Comparison of ENCODE assay signal across 8 cellular contexts in the genomic region with DNA sequence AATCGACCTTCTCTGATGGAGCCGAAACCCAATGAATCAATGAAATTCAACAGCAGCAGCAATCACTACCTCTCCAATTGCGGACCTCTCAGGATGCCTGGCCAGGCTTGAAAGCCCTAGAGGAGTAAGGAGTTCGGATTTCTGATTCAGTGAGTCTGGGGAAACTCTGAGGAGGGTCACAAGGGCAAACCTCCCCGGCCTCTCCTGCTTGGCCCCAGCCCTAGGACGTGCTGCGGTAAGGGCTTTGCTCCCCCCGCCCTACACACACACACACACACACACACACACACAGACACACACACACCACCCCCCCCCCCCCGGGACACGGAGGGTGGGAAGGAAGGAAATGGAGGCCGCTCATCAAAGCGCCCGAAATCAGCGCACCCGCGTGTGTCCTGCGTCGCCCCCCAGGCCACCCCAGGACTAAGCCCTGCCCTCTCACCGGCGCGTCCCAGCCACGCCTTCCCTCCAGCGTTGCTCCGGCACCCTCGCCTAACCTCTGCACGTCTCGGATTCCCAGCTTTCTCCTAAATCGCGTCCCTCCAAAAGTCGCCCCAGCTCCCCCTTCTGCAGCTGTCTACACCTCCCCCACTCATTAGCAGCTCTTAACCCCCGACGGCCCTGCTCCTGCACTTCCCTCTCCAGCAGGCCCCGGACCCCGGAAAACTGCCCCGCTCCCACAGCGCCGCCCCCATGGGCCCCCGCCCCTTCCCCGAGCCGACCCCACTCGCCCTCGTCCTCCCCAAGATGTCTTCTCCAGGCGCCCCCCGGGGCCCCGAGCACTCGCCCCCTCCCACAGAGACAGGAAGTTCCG. TPM values are rescaled to one million over a fixed set of nuclear protein-coding genes. Genes with fewer than 3 reads are reported as not detected.
DNase-seq lines count a peak whose midpoint lies in the region; ATAC-seq and TF ChIP-seq lines count a peak whose summit lies in the region.

No MANE protein-coding gene starts in this region.

- peaks cover 0 to 26% (median 3%) of the 10 kb centered on the region in 4 donors for H3K4me1 ChIP-seq in right lobe of liver

- POLR2A ChIA-PET in GM10248 (lab: Yijun Ruan, JAX): interaction anchor here (0.7 to 3.7 kb wide), 14 partner anchors 12 to 250 kb away, joined by 3 to 39 read pairs (median 4); no protein-coding TSS in a partner anchor

- CTCF ChIA-PET in GM10248 (lab: Yijun Ruan, JAX): interaction anchor here (0.9 to 3.6 kb wide), 6 partner anchors 10 to 273 kb away, joined by 3 to 14 read pairs (median 4); no protein-coding TSS in a partner anchor

- peak; percentile 59 for DNase-seq in GM10248 (ENCODE audit: extremely low spot score)
- peak; percentile 19 for DNase-seq in T-helper 2 cell treated with Interferon-gamma antibody and Interleukin-4, amounts not matched to agents 5 μg/mL and 100 μg/mL, for 36 hours (ENCODE audit: low spot score)
- peak; percentile 30 for DNase-seq in cerebellar cortex (ENCODE audit: low spot score)
- DNase-seq in right lobe of liver: peak in 2 of 3 donors; percentile 63 to 67
- DNase-seq in stimulated activated naive CD4-positive, alpha-beta T cell treated with Interleukin-2 at 50 U/mL for 16 hours (lab: John Stamatoyannopoulos, UW): peak; percentile 31
- DNase-seq in NCI-H2196 treated with DMSO at 0.1 percent for 48 hours (lab: John Stamatoyannopoulos, UW; ENCODE audit: unreplicated experiment): no peak

- intact Hi-C loops in right lobe of liver (cut with DNase I): no loop called here

- H3K9me3 Mint-ChIP-seq in T-helper 2 cell treated with Interferon-gamma antibody and Interleukin-4, amounts not matched to agents 5 μg/mL and 100 μg/mL, for 36 hours: no peaks in the 10 kb centered on the region

- H3K27ac Mint-ChIP-seq in T-helper 2 cell treated with Interferon-gamma antibody and Interleukin-4, amounts not matched to agents 5 μg/mL and 100 μg/mL, for 36 hours: peak overlapping the region; percentile 80

- peaks cover 3% of the 10 kb centered on the region for H3K27me3 Mint-ChIP-seq in T-helper 2 cell treated with Interferon-gamma antibody and Interleukin-4, amounts not matched to agents 5 μg/mL and 100 μg/mL, for 36 hours (ENCODE audit: low read depth)

- no peaks in the 10 kb centered on the region for H3K27me3 ChIP-seq in right lobe of liver

- H3K36me3 ChIP-seq in right lobe of liver: no peaks in the 10 kb centered on the region

- ATAC-seq in HG03064 (IDR thresholded peaks at IDR 0.05; ENCODE audit: low read depth, unreplicated experiment) (peak; percentile 18), right lobe of liver (peak; percentile 3 to 38 (median 30)), GM21381 (IDR thresholded peaks at IDR 0.05; ENCODE audit: unreplicated experiment) (no peak)

- peak overlapping the region in 2 of 3 donors; percentile 15 to 42 for H3K27ac ChIP-seq in right lobe of liver

- WGBS in right lobe of liver (ENCODE audit: insufficient coverage, low coverage, low lambda C conversion rate, missing lambda C conversion rate): under 1% methylated on average over 13 of the region's 47 CpGs

- H3K9me3 ChIP-seq in right lobe of liver: no peaks in the 10 kb centered on the region

- peak overlapping the region; percentile 61 to 64 (median 61) for H3K4me3 ChIP-seq in right lobe of liver

- no peaks in the 10 kb centered on the region for H3K36me3 Mint-ChIP-seq in T-helper 2 cell treated with Interferon-gamma antibody and Interleukin-4, amounts not matched to agents 5 μg/mL and 100 μg/mL, for 36 hours (ENCODE audit: low read depth)

- H3K4me3 Mint-ChIP-seq in T-helper 2 cell treated with Interferon-gamma antibody and Interleukin-4, amounts not matched to agents 5 μg/mL and 100 μg/mL, for 36 hours: peak overlapping the region; percentile 96

- TF ChIP-seq POLR2A in right lobe of liver (IDR thresholded peaks at IDR 0.05): no peak

- H3K4me1 Mint-ChIP-seq in T-helper 2 cell treated with Interferon-gamma antibody and Interleukin-4, amounts not matched to agents 5 μg/mL and 100 μg/mL, for 36 hours (ENCODE audit: low read depth): peaks cover 22% of the 10 kb centered on the region

- TF ChIP-seq CTCF in GM10248 (IDR thresholded peaks at IDR 0.05; ENCODE audit: control extremely low read depth, extremely low read depth, low read depth, missing control alignments) (no peak), right lobe of liver (IDR thresholded peaks at IDR 0.05) (no peak)

RNA-seq across cellular contexts. Expression of gene PACSIN2, which starts 0.7 kb away (rescaled TPM):
- total RNA-seq in right lobe of liver: 10 to 100 TPM; 21.4 to 67.0 (median 47.1) TPM
